In genomic region chr5:133618141-133618540, GRCh38 we compare ENCODE assay signal across 23 cellular contexts. TPM values are rescaled to one million over a fixed set of nuclear protein-coding genes. Genes with fewer than 3 reads are reported as not detected.
A peak's percentile ranks its signal among the peaks of the same experiment; 100 is the strongest.
DNase-seq lines count a peak whose midpoint lies in the region; ATAC-seq and TF ChIP-seq lines count a peak whose summit lies in the region.
"Had no signal": no experiment of that assay in that cellular context is flagged by ENCODE, and none has a peak within 500 bp of the region (broad histone marks: within the 10 kb centered on the region; RNA-seq: fewer than 3 reads in every experiment).

No MANE protein-coding gene starts in this region.

- H3K4me1 ChIP-seq in PC-9 (replicated peaks; ENCODE audit: insufficient read depth) (no peaks in the 10 kb centered on the region), HAP-1 (no peaks in the 10 kb centered on the region)
- H3K4me1 ChIP-seq in naive thymus-derived CD4-positive, alpha-beta T cell (ENCODE audit: control insufficient read depth in 2 of 2, insufficient read depth in 2 of 2, low read length in 2 of 2) = peaks cover 0 to 14% of the 10 kb centered on the region in 2 donors
- H3K4me1 ChIP-seq: sigmoid colon had no signal

- intact Hi-C loops in PC-9 (cut with micrococcal nuclease; ENCODE audit: unreplicated experiment) = no loop called here
- intact Hi-C loops in naive thymus-derived CD4-positive, alpha-beta T cell (cut with micrococcal nuclease) = loop anchor here in 1 of 2 donors (10.0 kb wide), 1 partner anchor 503 kb away; no protein-coding TSS in a partner anchor

- H2AFZ ChIP-seq in PC-9 = 0 out of 2 replicates have a peak overlapping the region, but pooled peaks have one; percentile 33

- H3K79me2 ChIP-seq in PC-9 (ENCODE audit: low read depth) = no peaks in the 10 kb centered on the region

- H4K20me1 ChIP-seq in PC-9 (ENCODE audit: insufficient read depth) = no peaks in the 10 kb centered on the region

- H3K4me3 ChIP-seq in PC-9 (no peak overlapping the region), HAP-1 (no peak overlapping the region)
- peak overlapping the region; percentile 22 for H3K4me3 ChIP-seq in naive thymus-derived CD4-positive, alpha-beta T cell (ENCODE audit: low read length)
- H3K4me3 ChIP-seq: cardiac muscle cell, left ventricle myocardium inferior, sigmoid colon, thoracic aorta had no signal

- POLR2A ChIA-PET in PC-9 (lab: Charles Lee; ENCODE audit: unreplicated experiment) = no interaction called here
- POLR2A ChIA-PET in naive thymus-derived CD4-positive, alpha-beta T cell (lab: Charles Lee) = no interaction called here

- CTCF ChIA-PET in activated naive CD4-positive, alpha-beta T cell treated with anti-CD3 and anti-CD28 coated beads, Interleukin-2, amount 10 ng/mL, durations not matched to agents 7 days and 5 days (lab: Charles Lee) = no interaction called here
- CTCF ChIA-PET in PC-9 (lab: Charles Lee) = no interaction called here
- CTCF ChIA-PET in naive thymus-derived CD4-positive, alpha-beta T cell (lab: Charles Lee) = no interaction called here

- in situ Hi-C loops in HAP-1 (cut with MboI; ENCODE audit: low sequenced_read_pairs) = no loop called here

- H3K9me3 Mint-ChIP-seq in activated naive CD4-positive, alpha-beta T cell treated with anti-CD3 and anti-CD28 coated beads, Interleukin-2, amount 50 U/mL, for 24 hours = peaks cover 8% of the 10 kb centered on the region
- no peaks in the 10 kb centered on the region for H3K9me3 Mint-ChIP-seq in activated naive CD4-positive, alpha-beta T cell treated with anti-CD3 and anti-CD28 coated beads, Interleukin-2, amount 10 ng/mL, durations not matched to agents 7 days and 5 days
- peaks cover 0 to 12% (median 0%) of the 10 kb centered on the region in 11 donors for H3K9me3 Mint-ChIP-seq in naive thymus-derived CD4-positive, alpha-beta T cell
- H3K9me3 Mint-ChIP-seq: H9 had no signal

- no peak overlapping the region for H3K27ac ChIP-seq in PC-9
- H3K27ac ChIP-seq in naive thymus-derived CD4-positive, alpha-beta T cell (ENCODE audit: low read depth, low read length) = no peak overlapping the region
- H3K27ac ChIP-seq: cardiac muscle cell, left ventricle myocardium inferior, sigmoid colon, thoracic aorta had no signal

- peaks cover 14% of the 10 kb centered on the region for H3K4me1 Mint-ChIP-seq in activated naive CD4-positive, alpha-beta T cell treated with anti-CD3 and anti-CD28 coated beads, Interleukin-2, amount 50 U/mL, for 24 hours
- H3K4me1 Mint-ChIP-seq in activated naive CD4-positive, alpha-beta T cell treated with anti-CD3 and anti-CD28 coated beads, Interleukin-2, amount 10 ng/mL, durations not matched to agents 7 days and 5 days = peaks cover 5% of the 10 kb centered on the region
- peaks cover 8 to 18% (median 12%) of the 10 kb centered on the region in 7 donors for H3K4me1 Mint-ChIP-seq in naive thymus-derived CD4-positive, alpha-beta T cell

- H3K9me3 ChIP-seq in PC-9 (ENCODE audit: insufficient read depth, low read depth) (no peaks in the 10 kb centered on the region), HAP-1 (no peaks in the 10 kb centered on the region)
- H3K9me3 ChIP-seq in naive thymus-derived CD4-positive, alpha-beta T cell (ENCODE audit: control insufficient read depth in 2 of 3, low read length in 3 of 3) = no peaks in the 10 kb centered on the region
- H3K9me3 ChIP-seq: left ventricle myocardium inferior, sigmoid colon, thoracic aorta had no signal

- no peak for TF ChIP-seq CTCF in PC-9 (conservative IDR thresholded peaks at IDR 0.05)

- H3K27ac Mint-ChIP-seq in activated naive CD4-positive, alpha-beta T cell treated with anti-CD3 and anti-CD28 coated beads, Interleukin-2, amount 50 U/mL, for 24 hours = no peak overlapping the region
- H3K27ac Mint-ChIP-seq in activated naive CD4-positive, alpha-beta T cell treated with anti-CD3 and anti-CD28 coated beads, Interleukin-2, amount 10 ng/mL, durations not matched to agents 7 days and 5 days = no peak overlapping the region
- peak overlapping the region in 2 of 9 donors; percentile 0 for H3K27ac Mint-ChIP-seq in naive thymus-derived CD4-positive, alpha-beta T cell
- H3K27ac Mint-ChIP-seq: CD14-positive monocyte, H9, nephron progenitor cell had no signal

- H3K36me3 ChIP-seq in PC-9 (ENCODE audit: low read depth) = no peaks in the 10 kb centered on the region
- no peaks in the 10 kb centered on the region for H3K36me3 ChIP-seq in naive thymus-derived CD4-positive, alpha-beta T cell (ENCODE audit: control insufficient read depth in 2 of 3, insufficient read depth in 3 of 3, low read length in 3 of 3)
- no peaks in the 10 kb centered on the region for H3K36me3 ChIP-seq in HAP-1 (replicated peaks)
- H3K36me3 ChIP-seq: cardiac muscle cell, left ventricle myocardium inferior, sigmoid colon, thoracic aorta had no signal

- H3F3A ChIP-seq in PC-9 (ENCODE audit: insufficient read depth, low read depth) = no peaks in the 10 kb centered on the region

- peaks cover 34% of the 10 kb centered on the region for H3K27me3 Mint-ChIP-seq in activated naive CD4-positive, alpha-beta T cell treated with anti-CD3 and anti-CD28 coated beads, Interleukin-2, amount 50 U/mL, for 24 hours
- H3K27me3 Mint-ChIP-seq in activated naive CD4-positive, alpha-beta T cell treated with anti-CD3 and anti-CD28 coated beads, Interleukin-2, amount 10 ng/mL, durations not matched to agents 7 days and 5 days = peaks cover 27% of the 10 kb centered on the region
- H3K27me3 Mint-ChIP-seq in naive thymus-derived CD4-positive, alpha-beta T cell = peaks cover 43 to 52% (median 47%) of the 10 kb centered on the region in 5 donors

- H3K27me3 ChIP-seq in PC-9 (ENCODE audit: insufficient read depth, low read depth) = no peaks in the 10 kb centered on the region
- H3K27me3 ChIP-seq in naive thymus-derived CD4-positive, alpha-beta T cell (ENCODE audit: control insufficient read depth in 2 of 2, insufficient read depth in 2 of 2, low read length in 2 of 2) = peaks cover 0 to 7% of the 10 kb centered on the region in 2 donors
- H3K27me3 ChIP-seq in HAP-1 (ENCODE audit: low read depth) = peaks cover 8% of the 10 kb centered on the region

- H3K36me3 Mint-ChIP-seq in activated naive CD4-positive, alpha-beta T cell treated with anti-CD3 and anti-CD28 coated beads, Interleukin-2, amount 50 U/mL, for 24 hours = peaks cover 1% of the 10 kb centered on the region
- H3K36me3 Mint-ChIP-seq in activated naive CD4-positive, alpha-beta T cell treated with anti-CD3 and anti-CD28 coated beads, Interleukin-2, amount 10 ng/mL, durations not matched to agents 7 days and 5 days = no peaks in the 10 kb centered on the region
- H3K36me3 Mint-ChIP-seq in naive thymus-derived CD4-positive, alpha-beta T cell = peaks cover 0 to 2% (median 0%) of the 10 kb centered on the region in 5 donors
- H3K36me3 Mint-ChIP-seq: CD14-positive monocyte had no signal

- DNase-seq in activated naive CD4-positive, alpha-beta T cell treated with anti-CD3 and anti-CD28 coated beads, Interleukin-2, amount 10 ng/mL, durations not matched to agents 7 days and 5 days = no peak
- peak; percentile 53 for DNase-seq in DMS53 treated with DMSO at 0.1 percent for 48 hours (lab: John Stamatoyannopoulos, UW; ENCODE audit: unreplicated experiment)
- DNase-seq in PC-9 = no peak
- peak in 3 of 9 donors; percentile 10 to 23 (median 15) for DNase-seq in naive thymus-derived CD4-positive, alpha-beta T cell
- DNase-seq in HAP-1 (ENCODE audit: low spot score in 2 of 2) = no peak
- no peak for DNase-seq in NCI-H2081 (lab: John Stamatoyannopoulos, UW)
- DNase-seq: activated CD4-positive, alpha-beta T cell treated with anti-CD3 and anti-CD28 coated beads for 48 hours; activated CD8-positive, alpha-beta memory T cell treated with anti-CD3 and anti-CD28 coated beads, Interleukin-2, amount 50 U/mL, for 4 hours; activated effector memory CD4-positive, alpha-beta T cell treated with anti-CD3 and anti-CD28 coated beads, Interleukin-2, amount 50 U/mL, for 16 hours; amygdala; dermis blood vessel endothelial cell; DMS79 treated with DMSO at 0.1 percent for 48 hours; H9; Kasumi-1; left ventricle myocardium inferior; midbrain; NCI-H1105 treated with DMSO at 0.1 percent for 48 hours; nephron progenitor cell; sigmoid colon had no signal

- no TSS peak for BruUV-seq in PC-9 (replicated peaks; lab: Mats Ljungman, UMichigan)

- H3K4me3 Mint-ChIP-seq in activated naive CD4-positive, alpha-beta T cell treated with anti-CD3 and anti-CD28 coated beads, Interleukin-2, amount 50 U/mL, for 24 hours = peak overlapping the region; percentile 17
- H3K4me3 Mint-ChIP-seq in activated naive CD4-positive, alpha-beta T cell treated with anti-CD3 and anti-CD28 coated beads, Interleukin-2, amount 10 ng/mL, durations not matched to agents 7 days and 5 days = no peak overlapping the region
- H3K4me3 Mint-ChIP-seq in naive thymus-derived CD4-positive, alpha-beta T cell = peak overlapping the region in 9 of 10 donors; percentile 50 to 79 (median 65)
- H3K4me3 Mint-ChIP-seq: CD14-positive monocyte, H9, nephron progenitor cell had no signal

- ATAC-seq in naive thymus-derived CD4-positive, alpha-beta T cell = no peak

- no peaks in the 10 kb centered on the region for H3K9me2 ChIP-seq in PC-9 (ENCODE audit: insufficient read depth)

- H3K4me2 ChIP-seq in PC-9 = peak overlapping the region; percentile 32; the same call in 1 of the 2 replicates

RNA-seq across cellular contexts. Expression of gene FSTL4, which starts 5.8 kb away (rescaled TPM):
- total RNA-seq in PC-9 (2021) = not detected in 2 replicates
- under 1 TPM in 1 of 5 experiments, not detected in 4; 0.17 TPM for total RNA-seq in naive thymus-derived CD4-positive, alpha-beta T cell
- polyA plus RNA-seq in naive thymus-derived CD4-positive, alpha-beta T cell = not detected
- total RNA-seq: left ventricle myocardium inferior, thoracic aorta had no signal
- polyA plus RNA-seq: cardiac muscle cell, CD14-positive monocyte had no signal
